In genomic region chr6:142374090-142374783, GRCh38 we compare ENCODE assay signal across 16 cellular contexts.
DNase-seq lines count a peak whose midpoint lies in the region; ATAC-seq and TF ChIP-seq lines count a peak whose summit lies in the region.
"Had no signal": no experiment of that assay in that cellular context is flagged by ENCODE, and none has a peak within 500 bp of the region (broad histone marks: within the 10 kb centered on the region; RNA-seq: fewer than 3 reads in every experiment).

No MANE protein-coding gene starts in this region.

- TF ChIP-seq CTCF in GM23338 (conservative IDR thresholded peaks at IDR 0.05; ENCODE audit: low read depth in 2 of 2) (no peak), foreskin keratinocyte (conservative IDR thresholded peaks at IDR 0.05) (no peak), neural progenitor cell (IDR thresholded peaks at IDR 0.05) (no peak), omental fat pad (IDR thresholded peaks at IDR 0.05) (no peak)

- H2AFZ ChIP-seq in GM23338, result no peak overlapping the region
- no peak overlapping the region for H2AFZ ChIP-seq in neural progenitor cell (replicated peaks)

- H3K9me3 Mint-ChIP-seq in GM23338 (no peaks in the 10 kb centered on the region), neural progenitor cell (no peaks in the 10 kb centered on the region), immature natural killer cell (no peaks in the 10 kb centered on the region)
- H3K9me3 Mint-ChIP-seq: activated naive CD8-positive, alpha-beta T cell treated with anti-CD3 and anti-CD28 coated beads for 36 hours; activated T-cell treated with anti-CD3 and anti-CD28 coated beads, Interleukin-2, amount 50 U/mL, for 24 hours; CD8-positive, alpha-beta T cell had no signal

- no peak overlapping the region for H3K4me3 Mint-ChIP-seq in GM23338
- no peak overlapping the region for H3K4me3 Mint-ChIP-seq in neural progenitor cell
- no peak overlapping the region for H3K4me3 Mint-ChIP-seq in immature natural killer cell
- H3K4me3 Mint-ChIP-seq: activated naive CD8-positive, alpha-beta T cell treated with anti-CD3 and anti-CD28 coated beads for 36 hours; activated T-cell treated with anti-CD3 and anti-CD28 coated beads, Interleukin-2, amount 50 U/mL, for 24 hours; CD8-positive, alpha-beta T cell had no signal

- no peaks in the 10 kb centered on the region for H3K9me3 ChIP-seq in neural progenitor cell (ENCODE audit: low read depth)
- H3K9me3 ChIP-seq: psoas muscle had no signal

- no peak overlapping the region for H3K27ac Mint-ChIP-seq in GM23338
- peak overlapping the region; percentile 34 for H3K27ac Mint-ChIP-seq in neural progenitor cell
- no peak overlapping the region for H3K27ac Mint-ChIP-seq in immature natural killer cell
- H3K27ac Mint-ChIP-seq: activated naive CD8-positive, alpha-beta T cell treated with anti-CD3 and anti-CD28 coated beads for 36 hours; activated T-cell treated with anti-CD3 and anti-CD28 coated beads, Interleukin-2, amount 50 U/mL, for 24 hours; CD8-positive, alpha-beta T cell had no signal

- H3K4me1 ChIP-seq in GM23338 (ENCODE audit: insufficient read depth) (peaks cover 15% of the 10 kb centered on the region), foreskin keratinocyte (peaks cover 64% of the 10 kb centered on the region), neural progenitor cell (peaks cover 5% of the 10 kb centered on the region)
- H3K4me1 ChIP-seq: psoas muscle had no signal

- H4K20me1 ChIP-seq in GM23338 (replicated peaks; ENCODE audit: insufficient read depth), result no peaks in the 10 kb centered on the region
- no peaks in the 10 kb centered on the region for H4K20me1 ChIP-seq in neural progenitor cell (ENCODE audit: low read depth)

- H3K79me2 ChIP-seq in GM23338 (replicated peaks; ENCODE audit: insufficient read depth) (no peaks in the 10 kb centered on the region), neural progenitor cell (ENCODE audit: low read depth) (no peaks in the 10 kb centered on the region)

- H3K4me2 ChIP-seq in GM23338 (no peak overlapping the region), neural progenitor cell (no peak overlapping the region)

- H3K9me2 ChIP-seq in GM23338 (ENCODE audit: insufficient read depth), result no peaks in the 10 kb centered on the region

- peak; percentile 59 for DNase-seq in GM23338 (ENCODE audit: low spot score)
- DNase-seq in NCI-H69 (lab: John Stamatoyannopoulos, UW), result peak; percentile 85
- no peak for DNase-seq in foreskin keratinocyte
- DNase-seq in neural progenitor cell (ENCODE audit: low spot score), result peak; percentile 34
- no peak for DNase-seq in immature natural killer cell
- no peak for DNase-seq in omental fat pad (ENCODE audit: low spot score)
- DNase-seq: activated CD4-positive, alpha-beta T cell treated with anti-CD3 and anti-CD28 coated beads, Interleukin-2, amount 50 U/mL, for 1 hour; activated naive CD8-positive, alpha-beta T cell treated with anti-CD3 and anti-CD28 coated beads for 36 hours; activated T-cell treated with anti-CD3 and anti-CD28 coated beads, Interleukin-2, amount 50 U/mL, for 24 hours; CD8-positive, alpha-beta T cell; central memory CD4-positive, alpha-beta T cell; GF-D8; NCI-H187 treated with DMSO at 0.1 percent for 48 hours; psoas muscle had no signal

- peaks cover 31% of the 10 kb centered on the region for H3K4me1 Mint-ChIP-seq in GM23338
- H3K4me1 Mint-ChIP-seq in neural progenitor cell, result peaks cover 28% of the 10 kb centered on the region
- H3K4me1 Mint-ChIP-seq in immature natural killer cell, result no peaks in the 10 kb centered on the region
- H3K4me1 Mint-ChIP-seq: activated naive CD8-positive, alpha-beta T cell treated with anti-CD3 and anti-CD28 coated beads for 36 hours had no signal

- ATAC-seq in GM23338 (no peak; the same call in 2 of the 3 replicates), foreskin keratinocyte (no peak), omental fat pad (ENCODE audit: low FRiP score) (no peak), GM21786 (IDR thresholded peaks at IDR 0.05; ENCODE audit: unreplicated experiment) (no peak)
- ATAC-seq: CD8-positive, alpha-beta T cell; psoas muscle; Right ventricle myocardium inferior had no signal

- no peaks in the 10 kb centered on the region for H3K36me3 ChIP-seq in GM23338 (ENCODE audit: insufficient read depth)
- no peaks in the 10 kb centered on the region for H3K36me3 ChIP-seq in neural progenitor cell

- no peak overlapping the region for H3K9ac ChIP-seq in neural progenitor cell

- H3K4me3 ChIP-seq in GM23338, result no peak overlapping the region
- H3K4me3 ChIP-seq in neural progenitor cell, result no peak overlapping the region
- H3K4me3 ChIP-seq: psoas muscle had no signal

- no peak overlapping the region for H3K27ac ChIP-seq in GM23338 (ENCODE audit: low read depth)
- H3K27ac ChIP-seq in foreskin keratinocyte, result peak overlapping the region; percentile 28
- H3K27ac ChIP-seq in neural progenitor cell, result no peak overlapping the region
- H3K27ac ChIP-seq: psoas muscle had no signal

- no peaks in the 10 kb centered on the region for H3K27me3 Mint-ChIP-seq in GM23338 (ENCODE audit: insufficient read depth, low read depth, poor library complexity)
- H3K27me3 Mint-ChIP-seq in neural progenitor cell (ENCODE audit: insufficient read depth, low read depth), result no peaks in the 10 kb centered on the region
- peaks cover 0 to 4% (median 0%) of the 10 kb centered on the region in 3 donors for H3K27me3 Mint-ChIP-seq in immature natural killer cell (ENCODE audit: low read depth in 3 of 3)
- H3K27me3 Mint-ChIP-seq: activated naive CD8-positive, alpha-beta T cell treated with anti-CD3 and anti-CD28 coated beads for 36 hours had no signal

- H3K27me3 ChIP-seq in GM23338 (ENCODE audit: insufficient read depth), result no peaks in the 10 kb centered on the region
- no peaks in the 10 kb centered on the region for H3K27me3 ChIP-seq in foreskin keratinocyte
- H3K27me3 ChIP-seq in neural progenitor cell, result no peaks in the 10 kb centered on the region

- H3K36me3 Mint-ChIP-seq in GM23338 (ENCODE audit: low read depth), result no peaks in the 10 kb centered on the region
- no peaks in the 10 kb centered on the region for H3K36me3 Mint-ChIP-seq in neural progenitor cell
- no peaks in the 10 kb centered on the region for H3K36me3 Mint-ChIP-seq in immature natural killer cell
- H3K36me3 Mint-ChIP-seq: activated naive CD8-positive, alpha-beta T cell treated with anti-CD3 and anti-CD28 coated beads for 36 hours; CD8-positive, alpha-beta T cell had no signal

- H3F3A ChIP-seq in GM23338 (replicated peaks; ENCODE audit: low read depth) (no peaks in the 10 kb centered on the region), neural progenitor cell (ENCODE audit: low read depth) (peaks cover 7% of the 10 kb centered on the region)

TF ChIP-seq in GM23338, 12 proteins besides CTCF, POLR2A, EP300 and RAD21 (continues in another document):
- TF ChIP-seq ZNF331 (CRISPR knock-in tag; IDR thresholded peaks at IDR 0.05; ENCODE audit: low read depth) (no peak), ETS1 (IDR thresholded peaks at IDR 0.05) (no peak), EZH2 (IDR thresholded peaks at IDR 0.05; ENCODE audit: low read depth, unreplicated experiment) (no peak), POLR2AphosphoS5 (IDR thresholded peaks at IDR 0.05; ENCODE audit: low read depth) (no peak), JUNB (IDR thresholded peaks at IDR 0.05; ENCODE audit: unreplicated experiment) (no peak)

Comparison
In these comparisons a context has a peak if more than half of its experiments do, and no peak if none do; other contexts are left out.
1. DNase-seq: peak in GM23338 (single experiment), NCI-H69 (single experiment) and neural progenitor cell (single experiment); none in foreskin keratinocyte (0 of 2), immature natural killer cell (0 of 3) and omental fat pad (single experiment).